In genomic region chr10:92627845-92628480, GRCh38 we compare ENCODE assay signal across 19 cellular contexts. TPM values are rescaled to one million over a fixed set of nuclear protein-coding genes. Genes with fewer than 3 reads are reported as not detected.
A peak's percentile ranks its signal among the peaks of the same experiment; 100 is the strongest.
DNase-seq lines count a peak whose midpoint lies in the region; ATAC-seq and TF ChIP-seq lines count a peak whose summit lies in the region.
"Had no signal": no experiment of that assay in that cellular context is flagged by ENCODE, and none has a peak within 500 bp of the region (broad histone marks: within the 10 kb centered on the region; RNA-seq: fewer than 3 reads in every experiment).

No MANE protein-coding gene starts in this region.

- H4K20me1 ChIP-seq in neural cell (ENCODE audit: insufficient read depth) = no peaks in the 10 kb centered on the region

- H3K36me3 ChIP-seq in endodermal cell (ENCODE audit: control insufficient read depth, insufficient read depth, low read length) = peaks cover 83% of the 10 kb centered on the region
- H3K36me3 ChIP-seq in neural cell (ENCODE audit: insufficient read depth, low read length) = no peaks in the 10 kb centered on the region
- H3K36me3 ChIP-seq: adrenal gland had no signal

- H3K4me1 ChIP-seq in endodermal cell (ENCODE audit: control insufficient read depth, insufficient read depth, low read length) = no peaks in the 10 kb centered on the region
- H3K4me1 ChIP-seq: adrenal gland, left lung had no signal

- POLR2A ChIA-PET in GM10248 (lab: Yijun Ruan, JAX) = no interaction called here
- POLR2A ChIA-PET in activated CD4-positive, alpha-beta memory T cell treated with anti-CD3 and anti-CD28 coated beads, Interleukin-2, amount 10 ng/mL, durations not matched to agents 7 days and 5 days (lab: Charles Lee) = interaction anchor here (1.1 kb wide), 1 partner anchor 36 kb away, joined by 3 read pairs; no protein-coding TSS in a partner anchor

- H3K27me3 ChIP-seq in endodermal cell (ENCODE audit: control insufficient read depth, insufficient read depth, low read length, poor library complexity, severe bottlenecking) (no peaks in the 10 kb centered on the region), neural cell (ENCODE audit: insufficient read depth, low read depth, low read length) (no peaks in the 10 kb centered on the region)
- H3K27me3 ChIP-seq: adrenal gland, left lung had no signal

- H3F3A ChIP-seq in neural cell (ENCODE audit: insufficient read depth, low read length, poor library complexity, severe bottlenecking) = no peaks in the 10 kb centered on the region

- no peak for ATAC-seq in HG02763 (IDR thresholded peaks at IDR 0.05; ENCODE audit: unreplicated experiment)
- ATAC-seq: CD8-positive, alpha-beta T cell; left lung; stimulated activated memory B cell treated with anti-CD40 and anti-IgM and Interleukin-4, amounts not matched to agents 10 μg/mL and 1 μg/mL and 100 μg/mL, for 72 hours had no signal

- no peak for TF ChIP-seq RAD21 in neural cell (conservative IDR thresholded peaks at IDR 0.05)

- WGBS in endodermal cell (ENCODE audit: insufficient coverage in 1 of 2, insufficient read length in 1 of 2), 2 experiments = 95% methylated on average over 2 of the region's 2 CpGs; no CpG with 5 or more reads in 1 of the 2 experiments

- H3K9me3 Mint-ChIP-seq in endodermal cell = peaks cover 4% of the 10 kb centered on the region
- H3K9me3 Mint-ChIP-seq in activated CD4-positive, alpha-beta memory T cell treated with anti-CD3 and anti-CD28 coated beads, Interleukin-2, amount 10 ng/mL, durations not matched to agents 7 days and 5 days = peaks cover 2% of the 10 kb centered on the region

- no peaks in the 10 kb centered on the region for H3K9me2 ChIP-seq in neural cell (ENCODE audit: insufficient read depth, low read length)

- peaks cover 75% of the 10 kb centered on the region for H3K36me3 Mint-ChIP-seq in endodermal cell (ENCODE audit: low read depth)
- H3K36me3 Mint-ChIP-seq in activated CD4-positive, alpha-beta memory T cell treated with anti-CD3 and anti-CD28 coated beads, Interleukin-2, amount 10 ng/mL, durations not matched to agents 7 days and 5 days (ENCODE audit: low read depth) = peaks cover 77% of the 10 kb centered on the region

- peak overlapping the region; percentile 46 for H3K27ac Mint-ChIP-seq in endodermal cell
- H3K27ac Mint-ChIP-seq in activated CD4-positive, alpha-beta memory T cell treated with anti-CD3 and anti-CD28 coated beads, Interleukin-2, amount 10 ng/mL, durations not matched to agents 7 days and 5 days = no peak overlapping the region
- H3K27ac Mint-ChIP-seq: CD8-positive, alpha-beta T cell; stimulated activated memory B cell treated with anti-CD40 and anti-IgM and Interleukin-4, amounts not matched to agents 10 μg/mL and 1 μg/mL and 100 μg/mL, for 72 hours; T-helper 1 cell treated with Interleukin-12 subunit alpha and Interleukin-12 subunit beta and Interleukin-4 antibody, amounts not matched to agents 30 μg/mL and 1 μg/mL, for 36 hours had no signal

- no peaks in the 10 kb centered on the region for H3K27me3 Mint-ChIP-seq in endodermal cell (ENCODE audit: insufficient read depth)
- no peaks in the 10 kb centered on the region for H3K27me3 Mint-ChIP-seq in activated CD4-positive, alpha-beta memory T cell treated with anti-CD3 and anti-CD28 coated beads, Interleukin-2, amount 10 ng/mL, durations not matched to agents 7 days and 5 days
- H3K27me3 Mint-ChIP-seq: stimulated activated memory B cell treated with anti-CD40 and anti-IgM and Interleukin-4, amounts not matched to agents 10 μg/mL and 1 μg/mL and 100 μg/mL, for 72 hours had no signal

- H3K9me3 ChIP-seq in endodermal cell (ENCODE audit: control insufficient read depth, low read length) = peaks cover 7% of the 10 kb centered on the region
- H3K9me3 ChIP-seq in neural cell (ENCODE audit: low read length) = no peaks in the 10 kb centered on the region
- H3K9me3 ChIP-seq: adrenal gland, left lung had no signal

- H2AFZ ChIP-seq in neural cell (ENCODE audit: low read depth, low read length) = peak overlapping the region; percentile 8

- H3K4me2 ChIP-seq in neural cell (ENCODE audit: low read length) = peak overlapping the region; percentile 30

- peaks cover 7% of the 10 kb centered on the region for H3K4me1 Mint-ChIP-seq in endodermal cell
- no peaks in the 10 kb centered on the region for H3K4me1 Mint-ChIP-seq in activated CD4-positive, alpha-beta memory T cell treated with anti-CD3 and anti-CD28 coated beads, Interleukin-2, amount 10 ng/mL, durations not matched to agents 7 days and 5 days
- H3K4me1 Mint-ChIP-seq: stimulated activated memory B cell treated with anti-CD40 and anti-IgM and Interleukin-4, amounts not matched to agents 10 μg/mL and 1 μg/mL and 100 μg/mL, for 72 hours had no signal

- H3K9ac ChIP-seq in endodermal cell (ENCODE audit: extremely low read depth, low read length, poor library complexity, severe bottlenecking) (no peak overlapping the region), neural cell (ENCODE audit: low read length) (no peak overlapping the region)

- H3K27ac ChIP-seq in endodermal cell (ENCODE audit: low read depth, low read length) (no peak overlapping the region), neural cell (ENCODE audit: low read length) (no peak overlapping the region)
- H3K27ac ChIP-seq: adrenal gland, left lung, skin epidermis had no signal

- peak; percentile 59 for TF ChIP-seq CTCF in endodermal cell (conservative IDR thresholded peaks at IDR 0.05)
- TF ChIP-seq CTCF in neural cell (IDR thresholded peaks at IDR 0.05; ENCODE audit: poor library complexity, severe bottlenecking) = peak; percentile 22
- TF ChIP-seq CTCF in GM10248 (IDR thresholded peaks at IDR 0.05; ENCODE audit: control extremely low read depth, extremely low read depth, low read depth, missing control alignments) = no peak

- DNase-seq in NCI-H1417 (lab: John Stamatoyannopoulos, UW) = peak; percentile 3 to 59 (median 35)
- no peak for DNase-seq in NCI-H1417 treated with DMSO at 0.1 percent for 48 hours (lab: John Stamatoyannopoulos, UW)
- DNase-seq in KBM-7 = peak; percentile 19
- peak; percentile 45 for DNase-seq in endodermal cell
- DNase-seq in GM10248 (ENCODE audit: extremely low spot score) = no peak
- no peak for DNase-seq in activated CD4-positive, alpha-beta memory T cell treated with anti-CD3 and anti-CD28 coated beads, Interleukin-2, amount 10 ng/mL, durations not matched to agents 7 days and 5 days
- DNase-seq: activated CD4-positive, alpha-beta T cell treated with anti-CD3 and anti-CD28 coated beads for 48 hours; adrenal gland; CD8-positive, alpha-beta T cell; GDM1; left lung; NCI-H1105; NCI-H526 treated with DMSO at 0.1 percent for 48 hours; RPMI8226 had no signal

- CTCF ChIA-PET in GM10248 (lab: Yijun Ruan, JAX) = interaction anchor here (1.0 to 2.1 kb wide), 4 partner anchors 14 to 53 kb away, joined by 3 to 7 read pairs (median 4); no protein-coding TSS in a partner anchor
- CTCF ChIA-PET in activated CD4-positive, alpha-beta memory T cell treated with anti-CD3 and anti-CD28 coated beads, Interleukin-2, amount 10 ng/mL, durations not matched to agents 7 days and 5 days (lab: Charles Lee) = no interaction called here

- in situ Hi-C loops in KBM-7 (cut with MboI; ENCODE audit: low pct_unique_long_range_greater_than_20kb, low sequenced_read_pairs) = no loop called here

- no peak overlapping the region for H3K4me3 Mint-ChIP-seq in endodermal cell
- H3K4me3 Mint-ChIP-seq in activated CD4-positive, alpha-beta memory T cell treated with anti-CD3 and anti-CD28 coated beads, Interleukin-2, amount 10 ng/mL, durations not matched to agents 7 days and 5 days = no peak overlapping the region
- H3K4me3 Mint-ChIP-seq: CD8-positive, alpha-beta T cell; stimulated activated memory B cell treated with anti-CD40 and anti-IgM and Interleukin-4, amounts not matched to agents 10 μg/mL and 1 μg/mL and 100 μg/mL, for 72 hours; T-helper 1 cell treated with Interleukin-12 subunit alpha and Interleukin-12 subunit beta and Interleukin-4 antibody, amounts not matched to agents 30 μg/mL and 1 μg/mL, for 36 hours had no signal

- no peak overlapping the region for H3K4me3 ChIP-seq in endodermal cell (ENCODE audit: low read length)
- no peak overlapping the region for H3K4me3 ChIP-seq in neural cell (ENCODE audit: low read length)
- H3K4me3 ChIP-seq: adrenal gland, left lung, skin epidermis had no signal

- H3K79me2 ChIP-seq in neural cell (replicated peaks; ENCODE audit: insufficient read depth, low read length) = no peaks in the 10 kb centered on the region

- TF ChIP-seq EP300 in neural cell (conservative IDR thresholded peaks at IDR 0.05; ENCODE audit: poor library complexity, severe bottlenecking) = no peak

TF ChIP-seq in neural cell, 6 proteins besides CTCF, POLR2A, EP300 and RAD21:
- TF ChIP-seq POLR2AphosphoS5 (IDR thresholded peaks at IDR 0.05) (no peak), SMC3 (conservative IDR thresholded peaks at IDR 0.05; ENCODE audit: poor library complexity) (no peak), TAF1 (IDR thresholded peaks at IDR 0.05; ENCODE audit: low read depth) (no peak), MXI1 (conservative IDR thresholded peaks at IDR 0.05; ENCODE audit: poor library complexity, severe bottlenecking) (no peak)

RNA-seq across cellular contexts. Expression of gene KIF11, which starts 35.0 kb away (rescaled TPM):
- total RNA-seq in endodermal cell = 10 to 100 TPM; 36.5 to 55.7 TPM
- polyA plus RNA-seq in endodermal cell (2013, experiment 1 of 2) = 63.2 TPM
- 71.0 TPM for polyA plus RNA-seq in endodermal cell (2013, experiment 2 of 2)
- polyA plus RNA-seq in neural cell = 0.32 and 0.47 TPM in 2 replicates
- 2.5 and 2.7 TPM in 2 replicates for polyA minus RNA-seq in neural cell
- 10 to 100 TPM; 78.5 to 79.5 TPM for total RNA-seq in activated CD4-positive, alpha-beta memory T cell treated with anti-CD3 and anti-CD28 coated beads, Interleukin-2, amount 10 ng/mL, durations not matched to agents 7 days and 5 days

RNA-seq across cellular contexts. Expression of gene IDE, which starts 54.1 kb away (rescaled TPM):
- 10 to 100 TPM; 56.3 to 63.3 TPM for total RNA-seq in endodermal cell
- polyA plus RNA-seq in endodermal cell (2013, experiment 1 of 2) = 22.8 TPM
- polyA plus RNA-seq in endodermal cell (2013, experiment 2 of 2) = 21.8 TPM
- 10.4 and 11.5 TPM in 2 replicates for polyA plus RNA-seq in neural cell
- 20.0 and 23.8 TPM in 2 replicates for polyA minus RNA-seq in neural cell
- total RNA-seq in activated CD4-positive, alpha-beta memory T cell treated with anti-CD3 and anti-CD28 coated beads, Interleukin-2, amount 10 ng/mL, durations not matched to agents 7 days and 5 days = 10 to 100 TPM; 24.6 to 27.9 TPM

Comparison
In these comparisons a context has a peak if more than half of its experiments do, and no peak if none do; other contexts are left out.
1. DNase-seq: peak in NCI-H1417 (3 of 3), KBM-7 (single experiment) and endodermal cell (single experiment); none in NCI-H1417 treated with DMSO at 0.1 percent for 48 hours (single experiment), GM10248 (single experiment) and activated CD4-positive, alpha-beta memory T cell treated with anti-CD3 and anti-CD28 coated beads, Interleukin-2, amount 10 ng/mL, durations not matched to agents 7 days and 5 days (single experiment).